In the genomic region with DNA sequence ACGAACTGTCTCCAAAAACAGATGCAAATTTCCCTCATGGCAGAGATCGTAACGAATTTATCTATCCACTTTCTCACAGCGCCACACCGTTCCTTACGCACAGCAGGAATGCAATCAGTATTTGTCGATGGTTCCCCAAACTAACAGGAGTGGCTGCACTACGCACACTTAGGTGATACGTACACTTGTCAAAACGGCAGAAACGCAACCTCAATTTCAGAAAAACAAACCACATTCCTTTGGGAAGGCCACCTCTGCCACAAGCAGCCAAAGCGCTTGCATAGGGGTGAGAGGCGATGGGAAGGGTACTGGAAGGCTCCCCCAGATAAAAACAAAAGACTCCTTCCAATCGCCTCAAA, we compare ENCODE assay signal across 1 cellular context.
A peak's percentile ranks its signal among the peaks of the same experiment; 100 is the strongest.
TF ChIP-seq lines count a peak whose summit lies in the region.

No MANE protein-coding gene starts in this region.

TF ChIP-seq in H1, 55 proteins besides CTCF, POLR2A, EP300 and RAD21:
- TF ChIP-seq SAP30 (IDR thresholded peaks at IDR 0.05; ENCODE audit: insufficient read depth, insufficient replicate concordance, low read length), result peak; percentile 24
- TF ChIP-seq CBX5 (IDR thresholded peaks at IDR 0.05; ENCODE audit: low read depth, low read length), result no peak
- peak in 1 of 2 experiments; percentile 34; a peak in 1 of 4 replicates for TF ChIP-seq SIN3A (conservative IDR thresholded peaks at IDR 0.05 in 1 of 2, IDR thresholded peaks at IDR 0.05 in 1 of 2; ENCODE audit: low read depth in 1 of 2, low read length in 2 of 2)
- peak; percentile 70; the same call in 1 of the 2 replicates for TF ChIP-seq POLR2AphosphoS5 (IDR thresholded peaks at IDR 0.05; ENCODE audit: low read depth, low read length)
TF ChIP-seq in H1: peak in this region for 3.
